14 cellular contexts compared by ENCODE assay signal in genomic region chr22:42957958-42958357, GRCh38. TPM values are rescaled to one million over a fixed set of nuclear protein-coding genes. Genes with fewer than 3 reads are reported as not detected.
DNase-seq lines count a peak whose midpoint lies in the region; ATAC-seq, FAIRE-seq and TF ChIP-seq lines count a peak whose summit lies in the region.
"Had no signal": no experiment of that assay in that cellular context is flagged by ENCODE, and none has a peak within 500 bp of the region (broad histone marks: within the 10 kb centered on the region; RNA-seq: fewer than 3 reads in every experiment).

No MANE protein-coding gene starts in this region.

- H3K9me3 ChIP-seq in Caco-2 (no peaks in the 10 kb centered on the region), Panc1 (ENCODE audit: control insufficient read depth, insufficient read depth, low read depth, low read length) (no peaks in the 10 kb centered on the region), endothelial cell of umbilical vein (replicated peaks; ENCODE audit: control insufficient read depth, insufficient read depth, low read length) (no peaks in the 10 kb centered on the region), trophoblast cell (ENCODE audit: insufficient read depth, low read depth, low read length) (no peaks in the 10 kb centered on the region)
- H3K9me3 ChIP-seq: ovary had no signal

- no peak overlapping the region for H4K91ac ChIP-seq in trophoblast cell (ENCODE audit: low read depth, low read length)

- ATAC-seq in Panc1, result no peak

- TF ChIP-seq POLR2A in endothelial cell of umbilical vein (IDR thresholded peaks at IDR 0.05; ENCODE audit: low read depth, low read length), result no peak

- H2AK5ac ChIP-seq in trophoblast cell (ENCODE audit: low read length), result no peak overlapping the region

- peaks cover 8% of the 10 kb centered on the region for H3K79me1 ChIP-seq in trophoblast cell (ENCODE audit: low read length)

- no peak overlapping the region for H2BK5ac ChIP-seq in trophoblast cell (ENCODE audit: low read depth, low read length, poor library complexity)

- H4K8ac ChIP-seq in trophoblast cell (ENCODE audit: low read depth, low read length), result no peak overlapping the region

- no peak overlapping the region for H2BK120ac ChIP-seq in trophoblast cell (ENCODE audit: insufficient read depth, low read length, poor library complexity)

- CTCF ChIA-PET in Caco-2 (lab: Charles Lee) (no interaction called here), Panc1 (lab: Charles Lee) (no interaction called here), endothelial cell of umbilical vein (lab: Charles Lee) (interaction anchor here (0.6 to 3.8 kb wide), 6 partner anchors 10 to 76 kb away, joined by 3 to 29 read pairs (median 5); no protein-coding TSS in a partner anchor)

- intact Hi-C loops in Caco-2 (cut with micrococcal nuclease; ENCODE audit: unreplicated experiment) (loop anchor here (10.0 kb wide), 1 partner anchor 57 kb away; the partner anchor contains the start of gene PACSIN2), Panc1 (cut with micrococcal nuclease; ENCODE audit: unreplicated experiment) (no loop called here), endothelial cell of umbilical vein (cut with micrococcal nuclease) (no loop called here)

- H3K4me3 Mint-ChIP-seq in Caco-2 (ENCODE audit: unreplicated experiment), result peak overlapping the region; percentile 78
- H3K4me3 Mint-ChIP-seq: IgD-negative memory B cell had no signal

- in situ Hi-C loops in Panc1 (cut with HindIII; ENCODE audit: low pct_unique_long_range_greater_than_20kb, low sequenced_read_pairs), result no loop called here

- H3K4me1 ChIP-seq in Caco-2 (peaks cover 48% of the 10 kb centered on the region), Panc1 (ENCODE audit: control insufficient read depth, insufficient read depth, low read length) (peaks cover 37% of the 10 kb centered on the region), endothelial cell of umbilical vein (ENCODE audit: control insufficient read depth, extremely low read depth, insufficient read depth, low read length) (peaks cover 35% of the 10 kb centered on the region), trophoblast cell (ENCODE audit: control insufficient read depth in 1 of 2, insufficient read depth in 2 of 2, low read length in 2 of 2) (peaks cover 23 to 28% of the 10 kb centered on the region in 2 experiments)

- H3K9me3 Mint-ChIP-seq in Caco-2 (ENCODE audit: unreplicated experiment), result no peaks in the 10 kb centered on the region
- H3K9me3 Mint-ChIP-seq: IgD-negative memory B cell had no signal

- no peaks in the 10 kb centered on the region for H4K20me1 ChIP-seq in endothelial cell of umbilical vein (replicated peaks; ENCODE audit: control insufficient read depth, extremely low read depth, insufficient read depth, low read length)

- no peak for DNase-seq in Caco-2
- DNase-seq in Panc1 (ENCODE audit: low read depth, low spot score), result no peak
- peak; percentile 67 for DNase-seq in endothelial cell of umbilical vein (ENCODE audit: low read depth, low spot score)
- no peak for DNase-seq in trophoblast cell
- no peak for DNase-seq in KG1 (lab: John Stamatoyannopoulos, UW)
- DNase-seq in NCI-H1092 treated with DMSO at 0.1 percent for 48 hours (lab: John Stamatoyannopoulos, UW), result no peak
- DNase-seq in NCI-H69 (lab: John Stamatoyannopoulos, UW), result no peak
- DNase-seq: DMS79; effector memory CD4-positive, alpha-beta T cell; foreskin fibroblast; NCI-H446; ovary had no signal

- H3K27me3 ChIP-seq in Caco-2 (replicated peaks; ENCODE audit: control insufficient read depth, insufficient read depth, low read length), result no peaks in the 10 kb centered on the region
- no peaks in the 10 kb centered on the region for H3K27me3 ChIP-seq in Panc1 (ENCODE audit: control insufficient read depth, insufficient read depth, low read length)
- H3K27me3 ChIP-seq in endothelial cell of umbilical vein (ENCODE audit: control insufficient read depth in 2 of 2, insufficient read depth in 2 of 2, low read length in 2 of 2), result no peaks in the 10 kb centered on the region
- H3K27me3 ChIP-seq in trophoblast cell (ENCODE audit: insufficient read depth, low read length), result no peaks in the 10 kb centered on the region
- H3K27me3 ChIP-seq: BLaER1, ovary had no signal

- H3K4me2 ChIP-seq in endothelial cell of umbilical vein (ENCODE audit: insufficient read depth, low read length) (peak overlapping the region; percentile 55), trophoblast cell (ENCODE audit: low read length) (no peak overlapping the region)
- H3K4me2 ChIP-seq: BLaER1 had no signal

- H3K4me3 ChIP-seq in Caco-2 (ENCODE audit: low read depth, low read length) (no peak overlapping the region), Panc1 (ENCODE audit: low read depth in 2 of 2, low read length in 2 of 2) (peak overlapping the region; percentile 51 to 72), endothelial cell of umbilical vein (replicated peaks in 1 of 3; ENCODE audit: insufficient read depth in 1 of 3, low read depth in 1 of 3, low read length in 3 of 3) (no peak overlapping the region), trophoblast cell (ENCODE audit: low read depth, low read length) (no peak overlapping the region)
- H3K4me3 ChIP-seq: BLaER1, ovary had no signal

- H3K4me1 Mint-ChIP-seq in Caco-2 (ENCODE audit: low read depth, unreplicated experiment), result peaks cover 49% of the 10 kb centered on the region

- H3K36me3 Mint-ChIP-seq in Caco-2 (ENCODE audit: insufficient read depth, unreplicated experiment), result peaks cover 56% of the 10 kb centered on the region

- peak overlapping the region; percentile 35 for H2BK12ac ChIP-seq in trophoblast cell (ENCODE audit: low read length)

- H3K27ac Mint-ChIP-seq in Caco-2 (ENCODE audit: unreplicated experiment), result peak overlapping the region; percentile 90
- H3K27ac Mint-ChIP-seq: IgD-negative memory B cell had no signal

- H3K27ac ChIP-seq in Panc1 (ENCODE audit: low read length) (peak overlapping the region; percentile 95), endothelial cell of umbilical vein (ENCODE audit: insufficient read depth, low read depth, low read length) (peak overlapping the region; percentile 16), trophoblast cell (ENCODE audit: low read depth, low read length) (no peak overlapping the region)
- H3K27ac ChIP-seq: BLaER1, ovary had no signal

- H3K79me2 ChIP-seq in endothelial cell of umbilical vein (ENCODE audit: control insufficient read depth, insufficient read depth, low read length) (peaks cover 44% of the 10 kb centered on the region), trophoblast cell (ENCODE audit: control insufficient read depth, insufficient read depth, low read length, poor library complexity) (peaks cover 16% of the 10 kb centered on the region)

- H3K9ac ChIP-seq in endothelial cell of umbilical vein (replicated peaks; ENCODE audit: extremely low read depth, insufficient read depth, low read length) (peak overlapping the region; percentile 8), trophoblast cell (ENCODE audit: low read length) (no peak overlapping the region)
- H3K9ac ChIP-seq: BLaER1 had no signal

- no peak overlapping the region for H4K12ac ChIP-seq in trophoblast cell (ENCODE audit: low read depth, low read length)

- no peaks in the 10 kb centered on the region for H3K27me3 Mint-ChIP-seq in Caco-2 (ENCODE audit: insufficient read depth, unreplicated experiment)
- H3K27me3 Mint-ChIP-seq: IgD-negative memory B cell had no signal

- WGBS in trophoblast cell (ENCODE audit: extremely low coverage, insufficient coverage, insufficient read length), result no CpG with 5 or more reads among the region's 7 CpGs

- H3K23ac ChIP-seq in trophoblast cell (ENCODE audit: low read length), result no peak overlapping the region

- peak; percentile 4 for FAIRE-seq in endothelial cell of umbilical vein (lab: Jason Lieb, UNC)

- no peak overlapping the region for H3K18ac ChIP-seq in trophoblast cell (ENCODE audit: low read length)

- TF ChIP-seq CTCF in Caco-2 (IDR thresholded peaks at IDR 0.05; ENCODE audit: insufficient read depth in 1 of 2, low read depth in 1 of 2, low read length in 1 of 2, severe bottlenecking in 1 of 2, unreplicated experiment in 1 of 2) (no peak), Panc1 (IDR thresholded peaks at IDR 0.05) (no peak), endothelial cell of umbilical vein (IDR thresholded peaks at IDR 0.05; ENCODE audit: extremely low read depth in 1 of 2, insufficient read depth in 1 of 2, low read depth in 1 of 2, low read length in 2 of 2) (no peak)

- no peaks in the 10 kb centered on the region for H3K9me1 ChIP-seq in endothelial cell of umbilical vein (replicated peaks; ENCODE audit: control insufficient read depth, extremely low read depth, insufficient read depth, low read length)

- dilution Hi-C loops in endothelial cell of umbilical vein (cut with MboI; ENCODE audit: extremely low pct_ligation_motif_present, low sequenced_read_pairs), result no loop called here

- H2AFZ ChIP-seq in endothelial cell of umbilical vein (ENCODE audit: low read depth, low read length), result no peak overlapping the region
- H2AFZ ChIP-seq in trophoblast cell (ENCODE audit: insufficient read depth, low read length, poor library complexity), result no peak overlapping the region

- H3K4ac ChIP-seq in trophoblast cell (ENCODE audit: low read depth, low read length), result peak overlapping the region; percentile 77

- BruUV-seq in Caco-2 (replicated peaks; lab: Mats Ljungman, UMichigan) (no TSS peak), Panc1 (replicated peaks; lab: Mats Ljungman, UMichigan) (no TSS peak), endothelial cell of umbilical vein (replicated peaks; lab: Mats Ljungman, UMichigan) (no TSS peak)

- POLR2A ChIA-PET in Caco-2 (lab: Charles Lee), result no interaction called here
- POLR2A ChIA-PET in Panc1 (lab: Charles Lee), result interaction anchor here (0.7 to 1.0 kb wide), 2 partner anchors 14 to 240 kb away, joined by 3 to 4 read pairs; no protein-coding TSS in a partner anchor
- POLR2A ChIA-PET in endothelial cell of umbilical vein (lab: Charles Lee), result interaction anchor here (1.8 kb wide), 1 partner anchor 57 kb away, joined by 6 read pairs; the partner anchor contains the start of gene PACSIN2

- H3K14ac ChIP-seq in trophoblast cell (ENCODE audit: low read length), result no peak overlapping the region

- no peaks in the 10 kb centered on the region; the same call in 1 of the 2 replicates for H3K36me3 ChIP-seq in Caco-2 (ENCODE audit: control insufficient read depth, insufficient read depth, low read length)
- H3K36me3 ChIP-seq in Panc1 (ENCODE audit: control insufficient read depth, insufficient read depth, low read length), result no peaks in the 10 kb centered on the region
- no peaks in the 10 kb centered on the region for H3K36me3 ChIP-seq in endothelial cell of umbilical vein (ENCODE audit: control insufficient read depth in 2 of 2, extremely low read depth in 1 of 2, insufficient read depth in 2 of 2, low read length in 2 of 2)
- peaks cover 0 to 2% of the 10 kb centered on the region in 2 experiments for H3K36me3 ChIP-seq in trophoblast cell (ENCODE audit: control insufficient read depth in 1 of 2, insufficient read depth in 2 of 2, low read length in 2 of 2)
- H3K36me3 ChIP-seq: ovary had no signal

RNA-seq across cellular contexts. Expression of gene PACSIN2, which starts 57.0 kb away (rescaled TPM):
- total RNA-seq in Caco-2 (2022) (122 and 126 TPM in 2 replicates), Panc1 (2021; ENCODE audit: unreplicated experiment) (60.2 TPM), endothelial cell of umbilical vein (63.9 and 64.5 TPM in 2 replicates)
- 76.9 TPM for polyA plus RNA-seq in Panc1 (2012; ENCODE audit: insufficient read length)
- 37.7 and 46.2 TPM in 2 replicates for polyA plus RNA-seq in endothelial cell of umbilical vein
- 51.2 and 52.3 TPM in 2 replicates for polyA plus RNA-seq in endothelial cell of umbilical vein (2011; cell fraction: cytosol; rRNA removed)
- 43.0 and 55.9 TPM in 2 replicates for polyA plus RNA-seq in endothelial cell of umbilical vein (2011; cell fraction: nucleus; rRNA removed)
- polyA plus RNA-seq in endothelial cell of umbilical vein (2012), result 35.2 and 38.2 TPM in 2 replicates
- polyA minus RNA-seq in endothelial cell of umbilical vein, result 32.5 and 34.4 TPM in 2 replicates
- polyA minus RNA-seq in endothelial cell of umbilical vein (2011; cell fraction: cytosol; rRNA and poly(A)+ RNA removed), result 12.3 TPM
- 20.3 and 24.5 TPM in 2 replicates for polyA minus RNA-seq in endothelial cell of umbilical vein (2011; cell fraction: nucleus; rRNA and poly(A)+ RNA removed)
- 89.1 and 90.0 TPM in 2 replicates for polyA plus RNA-seq in trophoblast cell (2013)

Comparison
In these comparisons a context has a peak if more than half of its experiments do, and no peak if none do; other contexts are left out.
1. H3K4me3 ChIP-seq: peak in Panc1 (2 of 2); none in Caco-2 (single experiment), endothelial cell of umbilical vein (0 of 3) and trophoblast cell (single experiment).